ENCODE assay signal across 8 cellular contexts in the genomic region with DNA sequence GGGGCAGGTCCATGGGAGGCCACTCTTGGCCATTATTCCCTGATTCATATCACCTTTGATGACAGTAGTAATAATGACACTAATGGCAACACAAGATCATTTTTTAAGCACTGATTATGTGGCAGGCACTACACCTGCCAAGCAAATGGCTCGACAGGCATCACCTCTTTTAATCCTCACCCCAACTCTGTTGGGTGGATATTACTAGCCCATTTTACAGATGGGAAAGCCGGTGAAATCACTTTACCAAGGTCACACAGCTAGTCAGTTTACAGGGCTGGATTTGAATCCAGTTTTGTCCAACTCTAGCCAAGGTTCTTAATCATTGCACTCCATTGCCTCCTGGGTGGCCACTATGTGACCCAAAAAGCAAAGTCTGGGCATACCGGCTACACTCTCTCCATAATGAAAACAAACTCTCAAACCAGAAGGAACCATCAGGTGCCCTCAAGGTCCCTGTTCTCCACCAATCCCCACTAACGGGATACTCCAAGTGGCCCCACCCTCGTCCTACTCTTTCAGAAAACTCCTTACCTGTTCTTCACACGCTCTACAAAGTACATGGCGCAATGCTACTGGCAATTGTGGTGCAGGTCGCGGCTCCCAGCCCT. TPM values are rescaled to one million over a fixed set of nuclear protein-coding genes. Genes with fewer than 3 reads are reported as not detected.
DNase-seq lines count a peak whose midpoint lies in the region; ATAC-seq and TF ChIP-seq lines count a peak whose summit lies in the region.

No MANE protein-coding gene starts in this region.

- ATAC-seq in GM21737 (IDR thresholded peaks at IDR 0.05; ENCODE audit: unreplicated experiment) (peak; percentile 10), GM21367 (IDR thresholded peaks at IDR 0.05; ENCODE audit: unreplicated experiment) (no peak), HG02884 (IDR thresholded peaks at IDR 0.05; ENCODE audit: unreplicated experiment) (no peak)

- no peak for TF ChIP-seq EP300 in ovary (IDR thresholded peaks at IDR 0.05)

- intact Hi-C loops in ovary (cut with DNase I), result no loop called here

- peak overlapping the region; percentile 93 for H3K9ac ChIP-seq in SU-DHL-6 (ENCODE audit: low read length)
- peak overlapping the region; percentile 76 for H3K9ac ChIP-seq in fibroblast of lung (ENCODE audit: insufficient read depth, low read length)

- WGBS in ovary, 3 donors, result 17 to 22% (median 18%) methylated on average over 9 of the region's 9 CpGs

- POLR2A ChIA-PET in AG04450 (lab: Yijun Ruan, JAX), result no interaction called here

- TF ChIP-seq POLR2A in ovary (IDR thresholded peaks at IDR 0.05), result no peak

- TF ChIP-seq CTCF in AG04450 (IDR thresholded peaks at IDR 0.05; ENCODE audit: low read depth, low read length) (no peak), SU-DHL-6 (IDR thresholded peaks at IDR 0.05; ENCODE audit: insufficient read depth, low read length, poor library complexity, severe bottlenecking) (no peak), fibroblast of lung (conservative IDR thresholded peaks at IDR 0.05 in 1 of 2, IDR thresholded peaks at IDR 0.05 in 1 of 2; ENCODE audit: low read depth in 1 of 2, low read length in 2 of 2) (no peak), ovary (IDR thresholded peaks at IDR 0.05) (no peak)

- H3K4me1 ChIP-seq in fibroblast of lung (ENCODE audit: control insufficient read depth, extremely low read depth, insufficient read depth, low read length) (peaks cover 3% of the 10 kb centered on the region), ovary (ENCODE audit: insufficient read depth) (peaks cover 6% of the 10 kb centered on the region)

- CTCF ChIA-PET in AG04450 (lab: Charles Lee), result interaction anchor here (0.8 kb wide), 1 partner anchor 41 kb away, joined by 3 read pairs; no protein-coding TSS in a partner anchor

- H4K20me1 ChIP-seq in SU-DHL-6 (ENCODE audit: low read depth, low read length) (no peaks in the 10 kb centered on the region; the same call in 1 of the 2 replicates), fibroblast of lung (ENCODE audit: control insufficient read depth, extremely low read depth, insufficient read depth, low read length) (no peaks in the 10 kb centered on the region)

- peaks cover 3% of the 10 kb centered on the region; the same call in 1 of the 2 replicates for H3K9me3 ChIP-seq in AG04450 (ENCODE audit: control insufficient read depth, insufficient read depth, low read length)
- no peaks in the 10 kb centered on the region for H3K9me3 ChIP-seq in SU-DHL-6 (ENCODE audit: insufficient read depth, low read length)
- no peaks in the 10 kb centered on the region for H3K9me3 ChIP-seq in fibroblast of lung (ENCODE audit: control insufficient read depth, insufficient read depth, low read depth, low read length)
- H3K9me3 ChIP-seq in ovary, result no peaks in the 10 kb centered on the region

- DNase-seq in AG04450 (ENCODE audit: low read depth, low spot score), result no peak
- DNase-seq in fibroblast of lung (ENCODE audit: low read depth in 2 of 2), result no peak
- no peak for DNase-seq in ovary
- DNase-seq in NK-92 (lab: John Stamatoyannopoulos, UW; ENCODE audit: unreplicated experiment), result no peak

- H3K4me2 ChIP-seq in SU-DHL-6 (ENCODE audit: low read depth, low read length, poor library complexity, severe bottlenecking) (peak overlapping the region; percentile 62), fibroblast of lung (ENCODE audit: extremely low read depth, insufficient read depth, low read length) (peak overlapping the region; percentile 59)

- peaks cover 4% of the 10 kb centered on the region; the same call in 1 of the 2 replicates for H3F3A ChIP-seq in SU-DHL-6 (ENCODE audit: insufficient read depth)

- peaks cover 61% of the 10 kb centered on the region for H3K79me2 ChIP-seq in SU-DHL-6 (ENCODE audit: insufficient read depth, low read length)
- H3K79me2 ChIP-seq in fibroblast of lung (ENCODE audit: control insufficient read depth, insufficient read depth, low read length), result peaks cover 34% of the 10 kb centered on the region

- H3K36me3 ChIP-seq in SU-DHL-6 (ENCODE audit: low read length) (no peaks in the 10 kb centered on the region), fibroblast of lung (ENCODE audit: control insufficient read depth, insufficient read depth, low read length) (no peaks in the 10 kb centered on the region), ovary (no peaks in the 10 kb centered on the region)

- H3K9me2 ChIP-seq in SU-DHL-6 (replicated peaks; ENCODE audit: insufficient read depth, low read length), result no peaks in the 10 kb centered on the region

- H3K4me3 ChIP-seq in AG04450 (ENCODE audit: low read depth, low read length) (peak overlapping the region; percentile 97), SU-DHL-6 (ENCODE audit: insufficient read depth, low read length, poor library complexity, severe bottlenecking) (peak overlapping the region; percentile 94), fibroblast of lung (replicated peaks in 1 of 4; ENCODE audit: control extremely low read depth in 1 of 4, insufficient read depth in 1 of 4, low read depth in 3 of 4, low read length in 4 of 4) (peak overlapping the region; percentile 62 to 99 (median 86)), ovary (peak overlapping the region; percentile 99)

- H2AFZ ChIP-seq in SU-DHL-6 (ENCODE audit: low read depth, low read length, severe bottlenecking) (peak overlapping the region; percentile 95), fibroblast of lung (ENCODE audit: low read length) (no peak overlapping the region)

- peak overlapping the region; percentile 52 for H3K27ac ChIP-seq in AG04450 (ENCODE audit: low read depth, low read length)
- peak overlapping the region; percentile 74 for H3K27ac ChIP-seq in SU-DHL-6 (ENCODE audit: low read depth, low read length)
- peak overlapping the region; percentile 81 for H3K27ac ChIP-seq in fibroblast of lung (ENCODE audit: insufficient read depth, low read length)
- no peak overlapping the region for H3K27ac ChIP-seq in ovary

- H3K27me3 ChIP-seq in AG04450 (ENCODE audit: control insufficient read depth, insufficient read depth, low read length), result no peaks in the 10 kb centered on the region
- no peaks in the 10 kb centered on the region for H3K27me3 ChIP-seq in SU-DHL-6 (ENCODE audit: low read length)
- H3K27me3 ChIP-seq in fibroblast of lung (ENCODE audit: control insufficient read depth, insufficient read depth, low read length), result no peaks in the 10 kb centered on the region
- H3K27me3 ChIP-seq in ovary, result no peaks in the 10 kb centered on the region

RNA-seq across cellular contexts. Expression of gene CDK5RAP2, which starts 0.7 kb away (rescaled TPM):
- polyA plus RNA-seq in AG04450 (2011; rRNA removed) (29.6 and 30.3 TPM in 2 replicates), fibroblast of lung (17.7 and 38.4 TPM in 2 replicates), ovary (10 to 100 TPM; 30.8 to 61.1 TPM)
- 40.0 and 44.7 TPM in 2 replicates for polyA minus RNA-seq in AG04450 (2011; rRNA and poly(A)+ RNA removed)
- total RNA-seq in fibroblast of lung (40.8 and 48.6 TPM in 2 replicates), ovary (10 to 100 TPM; 35.1 to 59.4 (median 44.7) TPM)
- 16.1 and 27.6 TPM in 2 replicates for polyA plus RNA-seq in fibroblast of lung (2012)
- polyA minus RNA-seq in fibroblast of lung (ENCODE audit: low replicate concordance), result 11.5 and 39.2 TPM in 2 replicates

Comparison
In these comparisons a context has a peak if more than half of its experiments do, and no peak if none do; other contexts are left out.
1. H3K27ac ChIP-seq: peak in AG04450 (single experiment), SU-DHL-6 (single experiment) and fibroblast of lung (single experiment); none in ovary (0 of 2).
2. Peak in every context shown above with its lines, with median percentiles within 50 percentile points of each other: H3K4me3 ChIP-seq.